Comparison of ENCODE assay signal across 8 cellular contexts in genomic region chr16:53743149-53743566, GRCh38. TPM values are rescaled to one million over a fixed set of nuclear protein-coding genes. Genes with fewer than 3 reads are reported as not detected.
DNase-seq lines count a peak whose midpoint lies in the region; ATAC-seq, FAIRE-seq and TF ChIP-seq lines count a peak whose summit lies in the region.
"Had no signal": no experiment of that assay in that cellular context is flagged by ENCODE, and none has a peak within 500 bp of the region (broad histone marks: within the 10 kb centered on the region; RNA-seq: fewer than 3 reads in every experiment).

No MANE protein-coding gene starts in this region.

- FAIRE-seq in kidney (lab: Jason Lieb, UNC): no peak

- no peak overlapping the region for H3K27ac ChIP-seq in HL-60 (replicated peaks)
- no peak overlapping the region for H3K27ac ChIP-seq in kidney (ENCODE audit: low read depth in 2 of 2, low read length in 2 of 2)

- H3K9me3 ChIP-seq in kidney (ENCODE audit: control insufficient read depth in 1 of 2, low read length in 2 of 2): no peaks in the 10 kb centered on the region

- peaks cover 0 to 3% of the 10 kb centered on the region in 2 donors for H3K4me1 ChIP-seq in kidney (ENCODE audit: control insufficient read depth in 1 of 2, insufficient read depth in 1 of 2, low read depth in 1 of 2, low read length in 2 of 2)

- in situ Hi-C loops in G401 (cut with HindIII; ENCODE audit: low sequenced_read_pairs): no loop called here

- intact Hi-C loops in kidney (cut with DNase I): no loop called here

- DNase-seq in G401 (ENCODE audit: low spot score) (peak; percentile 38), HL-60 (ENCODE audit: low read depth in 1 of 2, low spot score in 1 of 2) (peak; percentile 20 to 27), kidney (no peak), 8988T (no peak), UCSD-AML1 (lab: John Stamatoyannopoulos, UW; ENCODE audit: unreplicated experiment) (no peak)
- peak; percentile 25 for DNase-seq in activated CD4-positive, alpha-beta T cell treated with anti-CD3 and anti-CD28 coated beads for 48 hours
- DNase-seq: naive B cell had no signal

- no peak for ATAC-seq in HG03045 (IDR thresholded peaks at IDR 0.05; ENCODE audit: unreplicated experiment)

- H3K27me3 ChIP-seq in HL-60 (ENCODE audit: insufficient read depth, poor library complexity, severe bottlenecking): no peaks in the 10 kb centered on the region

- no peak overlapping the region for H3K4me3 ChIP-seq in HL-60 (replicated peaks; ENCODE audit: insufficient read depth, low read length)
- H3K4me3 ChIP-seq in kidney (ENCODE audit: low read length in 2 of 2): no peak overlapping the region

- TF ChIP-seq CTCF in HL-60 (IDR thresholded peaks at IDR 0.05; ENCODE audit: insufficient read depth, low read length) (peak; percentile 69), kidney (IDR thresholded peaks at IDR 0.05; ENCODE audit: borderline replicate concordance, extremely low read depth, insufficient read depth) (peak; percentile 57)

- H3K36me3 ChIP-seq in kidney (ENCODE audit: control insufficient read depth in 1 of 2, insufficient read depth in 2 of 2, low read length in 2 of 2): no peaks in the 10 kb centered on the region

- no peak overlapping the region for H3K9ac ChIP-seq in kidney (ENCODE audit: low read length in 2 of 2)

RNA-seq across cellular contexts. Expression of gene FTO, which starts 39.2 kb away (rescaled TPM):
- 16.1 and 43.0 TPM in 2 replicates for total RNA-seq in G401 (2014; rRNA removed; shearing (Covaris generic))
- total RNA-seq in kidney: 116 TPM
- polyA plus RNA-seq in kidney (ENCODE audit: insufficient read depth, low read depth, low replicate concordance): 22.3 TPM

RNA-seq across cellular contexts. Expression of gene RPGRIP1L, which starts 39.5 kb away (rescaled TPM):
- total RNA-seq in G401 (2014; rRNA removed; shearing (Covaris generic)): 3.4 and 17.4 TPM in 2 replicates
- 10.2 TPM for total RNA-seq in kidney
- polyA plus RNA-seq in kidney (ENCODE audit: insufficient read depth, low read depth, low replicate concordance): 4.3 TPM

Comparison
In these comparisons a context has a peak if more than half of its experiments do, and no peak if none do; other contexts are left out.
1. DNase-seq: peak in G401 (single experiment), HL-60 (2 of 2) and activated CD4-positive, alpha-beta T cell treated with anti-CD3 and anti-CD28 coated beads for 48 hours (single experiment); none in kidney (single experiment), 8988T (single experiment) and UCSD-AML1 (single experiment).